1 cellular context compared by ENCODE assay signal in genomic region chr10:84139126-84140035, GRCh38.
TF ChIP-seq lines count a peak whose summit lies in the region.

GHITM (plus strand) TSS chr10:84139509; CDS start chr10:84141501, 1,992 bp downstream.

TF ChIP-seq in HepG2, 621 proteins besides CTCF, POLR2A, EP300 and RAD21 (continued from another document and continues in another):
- peak; percentile 57; the same call in 1 of the 2 replicates for TF ChIP-seq DRAP1 (CRISPR knock-in tag; IDR thresholded peaks at IDR 0.05)
- TF ChIP-seq PHF20 (CRISPR knock-in tag; IDR thresholded peaks at IDR 0.05) = peak; percentile 98
- TF ChIP-seq ZNF772 (CRISPR knock-in tag; IDR thresholded peaks at IDR 0.05) = 0 out of 2 replicates have a peak, but pooled peaks have one; percentile 46
- TF ChIP-seq, protein P1, sequence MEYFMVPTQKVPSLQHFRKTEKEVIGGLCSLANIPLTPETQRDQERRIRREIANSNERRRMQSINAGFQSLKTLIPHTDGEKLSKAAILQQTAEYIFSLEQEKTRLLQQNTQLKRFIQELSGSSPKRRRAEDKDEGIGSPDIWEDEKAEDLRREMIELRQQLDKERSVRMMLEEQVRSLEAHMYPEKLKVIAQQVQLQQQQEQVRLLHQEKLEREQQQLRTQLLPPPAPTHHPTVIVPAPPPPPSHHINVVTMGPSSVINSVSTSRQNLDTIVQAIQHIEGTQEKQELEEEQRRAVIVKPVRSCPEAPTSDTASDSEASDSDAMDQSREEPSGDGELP (IDR thresholded peaks at IDR 0.05; ENCODE audit: borderline replicate concordance, low read depth) = no peak
- no peak for TF ChIP-seq SRSF9 (IDR thresholded peaks at IDR 0.05; ENCODE audit: borderline replicate concordance, insufficient read depth, low read depth, low read length, poor library complexity, severe bottlenecking)
- TF ChIP-seq HDAC6 (IDR thresholded peaks at IDR 0.05; ENCODE audit: low read depth, low read length) = no peak
- TF ChIP-seq, protein P2, sequence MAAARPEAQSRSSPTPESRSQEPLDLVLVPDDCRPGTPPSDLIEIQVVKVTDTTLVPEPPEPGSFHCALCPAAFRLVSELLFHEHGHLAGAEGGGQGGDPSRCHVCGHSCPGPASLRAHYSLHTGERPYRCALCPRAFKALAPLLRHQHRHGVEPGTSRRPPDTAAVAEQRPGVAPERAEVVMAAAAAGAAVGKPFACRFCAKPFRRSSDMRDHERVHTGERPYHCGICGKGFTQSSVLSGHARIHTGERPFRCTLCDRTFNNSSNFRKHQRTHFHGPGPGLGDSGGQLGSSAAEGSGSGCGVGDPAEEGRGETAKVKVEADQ (CRISPR knock-in tag; IDR thresholded peaks at IDR 0.05; ENCODE audit: borderline replicate concordance) = no peak
- peak; percentile 71; the same call in 1 of the 2 replicates for TF ChIP-seq SALL1 (CRISPR knock-in tag; IDR thresholded peaks at IDR 0.05)
- TF ChIP-seq ZBTB4 (CRISPR knock-in tag; IDR thresholded peaks at IDR 0.05; ENCODE audit: borderline replicate concordance) = no peak
- TF ChIP-seq MTF2 (CRISPR knock-in tag; IDR thresholded peaks at IDR 0.05; ENCODE audit: borderline replicate concordance) = no peak
- TF ChIP-seq GLI4 (CRISPR knock-in tag; IDR thresholded peaks at IDR 0.05; ENCODE audit: borderline replicate concordance) = no peak
- no peak for TF ChIP-seq SAFB2 (CRISPR knock-in tag; IDR thresholded peaks at IDR 0.05; ENCODE audit: borderline replicate concordance, low read depth)
- TF ChIP-seq FOXO1 (CRISPR knock-in tag; IDR thresholded peaks at IDR 0.05) = peak; percentile 52; the same call in 1 of the 2 replicates
- peak; percentile 95 for TF ChIP-seq MAFG (CRISPR knock-in tag; IDR thresholded peaks at IDR 0.05)
- TF ChIP-seq ZNF563 (CRISPR knock-in tag; IDR thresholded peaks at IDR 0.05) = peak; percentile 90
- TF ChIP-seq GMEB2 (CRISPR knock-in tag; IDR thresholded peaks at IDR 0.05; ENCODE audit: low read depth) = no peak; the same call in 1 of the 2 replicates
- no peak for TF ChIP-seq SMAD9 (CRISPR knock-in tag; IDR thresholded peaks at IDR 0.05)
- no peak for TF ChIP-seq NR2F2 (IDR thresholded peaks at IDR 0.05; ENCODE audit: borderline replicate concordance, low read depth)
- no peak for TF ChIP-seq PLRG1 (conservative IDR thresholded peaks at IDR 0.05)
- TF ChIP-seq PITX1 (CRISPR knock-in tag; IDR thresholded peaks at IDR 0.05) = peak; percentile 55
- TF ChIP-seq DPF2 (CRISPR knock-in tag; IDR thresholded peaks at IDR 0.05; ENCODE audit: borderline replicate concordance, low read depth) = no peak
- peak; percentile 66; the same call in 1 of the 2 replicates for TF ChIP-seq KAT7 (CRISPR knock-in tag; IDR thresholded peaks at IDR 0.05; ENCODE audit: borderline replicate concordance)
- no peak for TF ChIP-seq SNRNP70 (IDR thresholded peaks at IDR 0.05; ENCODE audit: low read depth, low read length)
- peak; percentile 98 for TF ChIP-seq NFE2L1 (CRISPR knock-in tag; IDR thresholded peaks at IDR 0.05; ENCODE audit: borderline replicate concordance)
- TF ChIP-seq, protein P3, sequence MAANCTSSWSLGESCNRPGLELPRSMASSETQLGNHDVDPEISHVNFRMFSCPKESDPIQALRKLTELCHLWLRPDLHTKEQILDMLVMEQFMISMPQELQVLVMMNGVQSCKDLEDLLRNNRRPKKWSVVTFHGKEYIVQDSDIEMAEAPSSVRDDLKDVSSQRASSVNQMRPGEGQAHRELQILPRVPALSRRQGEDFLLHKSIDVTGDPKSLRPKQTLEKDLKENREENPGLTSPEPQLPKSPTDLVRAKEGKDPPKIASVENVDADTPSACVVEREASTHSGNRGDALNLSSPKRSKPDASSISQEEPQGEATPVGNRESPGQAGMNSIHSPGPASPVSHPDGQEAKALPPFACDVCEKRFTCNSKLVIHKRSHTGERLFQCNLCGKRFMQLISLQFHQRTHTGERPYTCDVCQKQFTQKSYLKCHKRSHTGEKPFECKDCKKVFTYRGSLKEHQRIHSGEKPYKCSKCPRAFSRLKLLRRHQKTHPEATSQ (CRISPR knock-in tag; IDR thresholded peaks at IDR 0.05; ENCODE audit: borderline replicate concordance) = peak; percentile 78; the same call in 1 of the 2 replicates
- TF ChIP-seq ZNF83 (CRISPR knock-in tag; IDR thresholded peaks at IDR 0.05; ENCODE audit: borderline replicate concordance) = peak; percentile 93; the same call in 1 of the 2 replicates
- no peak for TF ChIP-seq RORA (CRISPR knock-in tag; IDR thresholded peaks at IDR 0.05)
- no peak for TF ChIP-seq CC2D1A (CRISPR knock-in tag; IDR thresholded peaks at IDR 0.05)
- no peak for TF ChIP-seq MIER2 (CRISPR knock-in tag; IDR thresholded peaks at IDR 0.05)
- TF ChIP-seq HNF1B (CRISPR knock-in tag; IDR thresholded peaks at IDR 0.05) = peak; percentile 52; the same call in 1 of the 2 replicates
- peak; percentile 47; the same call in 1 of the 2 replicates for TF ChIP-seq THAP7 (CRISPR knock-in tag; IDR thresholded peaks at IDR 0.05)
- peak; percentile 98 for TF ChIP-seq CEBPB (IDR thresholded peaks at IDR 0.05; ENCODE audit: borderline replicate concordance, low read depth, low read length)
- TF ChIP-seq NFRKB (IDR thresholded peaks at IDR 0.05) = peak; percentile 55
- peak; percentile 65; the same call in 1 of the 2 replicates for TF ChIP-seq ZNF724P (CRISPR knock-in tag; IDR thresholded peaks at IDR 0.05; ENCODE audit: borderline replicate concordance)
- TF ChIP-seq ZMYM2 (CRISPR knock-in tag; IDR thresholded peaks at IDR 0.05) = no peak
- 0 out of 2 replicates have a peak, but pooled peaks have one; percentile 35 for TF ChIP-seq HNRNPL (IDR thresholded peaks at IDR 0.05; ENCODE audit: low read depth, low read length)
- TF ChIP-seq ZNF747 (CRISPR knock-in tag; IDR thresholded peaks at IDR 0.05; ENCODE audit: borderline replicate concordance) = peak; percentile 52; the same call in 1 of the 2 replicates
- 0 out of 2 replicates have a peak, but pooled peaks have one; percentile 49 for TF ChIP-seq SIN3A (IDR thresholded peaks at IDR 0.05; ENCODE audit: borderline replicate concordance, low read depth, low read length)
- TF ChIP-seq ZNF251 (CRISPR knock-in tag; IDR thresholded peaks at IDR 0.05) = no peak
- no peak for TF ChIP-seq RAD51 (IDR thresholded peaks at IDR 0.05; ENCODE audit: borderline replicate concordance)
- peak; percentile 75 for TF ChIP-seq BRD4 (CRISPR knock-in tag; IDR thresholded peaks at IDR 0.05)
- TF ChIP-seq ZKSCAN5 (CRISPR knock-in tag; IDR thresholded peaks at IDR 0.05) = no peak
- TF ChIP-seq POLR2AphosphoS5 (IDR thresholded peaks at IDR 0.05; ENCODE audit: low read depth, low read length) = peak; percentile 72
- TF ChIP-seq, protein P4, sequence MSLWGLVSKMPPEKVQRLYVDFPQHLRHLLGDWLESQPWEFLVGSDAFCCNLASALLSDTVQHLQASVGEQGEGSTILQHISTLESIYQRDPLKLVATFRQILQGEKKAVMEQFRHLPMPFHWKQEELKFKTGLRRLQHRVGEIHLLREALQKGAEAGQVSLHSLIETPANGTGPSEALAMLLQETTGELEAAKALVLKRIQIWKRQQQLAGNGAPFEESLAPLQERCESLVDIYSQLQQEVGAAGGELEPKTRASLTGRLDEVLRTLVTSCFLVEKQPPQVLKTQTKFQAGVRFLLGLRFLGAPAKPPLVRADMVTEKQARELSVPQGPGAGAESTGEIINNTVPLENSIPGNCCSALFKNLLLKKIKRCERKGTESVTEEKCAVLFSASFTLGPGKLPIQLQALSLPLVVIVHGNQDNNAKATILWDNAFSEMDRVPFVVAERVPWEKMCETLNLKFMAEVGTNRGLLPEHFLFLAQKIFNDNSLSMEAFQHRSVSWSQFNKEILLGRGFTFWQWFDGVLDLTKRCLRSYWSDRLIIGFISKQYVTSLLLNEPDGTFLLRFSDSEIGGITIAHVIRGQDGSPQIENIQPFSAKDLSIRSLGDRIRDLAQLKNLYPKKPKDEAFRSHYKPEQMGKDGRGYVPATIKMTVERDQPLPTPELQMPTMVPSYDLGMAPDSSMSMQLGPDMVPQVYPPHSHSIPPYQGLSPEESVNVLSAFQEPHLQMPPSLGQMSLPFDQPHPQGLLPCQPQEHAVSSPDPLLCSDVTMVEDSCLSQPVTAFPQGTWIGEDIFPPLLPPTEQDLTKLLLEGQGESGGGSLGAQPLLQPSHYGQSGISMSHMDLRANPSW (CRISPR knock-in tag; IDR thresholded peaks at IDR 0.05; ENCODE audit: borderline replicate concordance) = 0 out of 2 replicates have a peak, but pooled peaks have one; percentile 40
- TF ChIP-seq ZNF180 (CRISPR knock-in tag; IDR thresholded peaks at IDR 0.05; ENCODE audit: borderline replicate concordance, low read depth) = no peak
- TF ChIP-seq ZMYM3 (CRISPR knock-in tag; IDR thresholded peaks at IDR 0.05) = no peak
- no peak for TF ChIP-seq TCF7L2 (IDR thresholded peaks at IDR 0.05; ENCODE audit: low read depth, low read length)
- peak; percentile 31; the same call in 1 of the 2 replicates for TF ChIP-seq ZNF564 (CRISPR knock-in tag; IDR thresholded peaks at IDR 0.05)
- peak; percentile 80; the same call in 1 of the 2 replicates for TF ChIP-seq GMEB1 (CRISPR knock-in tag; IDR thresholded peaks at IDR 0.05; ENCODE audit: borderline replicate concordance)
- TF ChIP-seq ZMAT5 (CRISPR knock-in tag; IDR thresholded peaks at IDR 0.05; ENCODE audit: borderline replicate concordance, low read depth) = no peak
